Comparison of ENCODE assay signal across 21 cellular contexts in genomic region chr7:110604885-110605284, GRCh38.
"Had no signal": no experiment of that assay in that cellular context is flagged by ENCODE, and none has a peak within 500 bp of the region (broad histone marks: within the 10 kb centered on the region; RNA-seq: fewer than 3 reads in every experiment).

No MANE protein-coding gene starts in this region.

- H3K4me1 Mint-ChIP-seq: activated naive CD4-positive, alpha-beta T cell treated with anti-CD3 and anti-CD28 coated beads, Interleukin-2, amount 50 U/mL, for 24 hours; central memory CD8-positive, alpha-beta T cell; immature natural killer cell; stimulated activated memory B cell treated with anti-CD40 and anti-IgM and Interleukin-4, amounts not matched to agents 10 μg/mL and 1 μg/mL and 100 μg/mL, for 72 hours had no signal

- H3K36me3 ChIP-seq: adrenal gland, breast epithelium, left lung, neural progenitor cell, transverse colon had no signal

- ATAC-seq: left lung; naive thymus-derived CD8-positive, alpha-beta T cell; sciatic nerve; stimulated activated memory B cell treated with anti-CD40 and anti-IgM and Interleukin-4, amounts not matched to agents 10 μg/mL and 1 μg/mL and 100 μg/mL, for 72 hours had no signal

- H3K4me1 ChIP-seq: adrenal gland, breast epithelium, left lung, neural progenitor cell, transverse colon had no signal

- H3K36me3 Mint-ChIP-seq: activated naive CD4-positive, alpha-beta T cell treated with anti-CD3 and anti-CD28 coated beads, Interleukin-2, amount 50 U/mL, for 24 hours; naive thymus-derived CD8-positive, alpha-beta T cell; neural progenitor cell; stimulated activated memory B cell treated with anti-CD40 and anti-IgM and Interleukin-4, amounts not matched to agents 10 μg/mL and 1 μg/mL and 100 μg/mL, for 72 hours had no signal

- H3K4me3 ChIP-seq: adrenal gland, breast epithelium, hepatocyte, left lung, lung, neural progenitor cell, transverse colon had no signal

- H3K27ac ChIP-seq: adrenal gland, breast epithelium, hepatocyte, left lung, neural progenitor cell, transverse colon had no signal

- DNase-seq: activated CD4-positive, alpha-beta T cell treated with anti-CD3 and anti-CD28 coated beads for 1 hour; activated CD4-positive, alpha-beta T cell treated with anti-CD3 and anti-CD28 coated beads, Interleukin-2, amount 50 U/mL, for 1 hour; activated gamma-delta T cell treated with Interleukin-2 at 50 U/mL for 16 hours; activated T-cell treated with anti-CD3 and anti-CD28 coated beads, Interleukin-2, amount 50 U/mL, for 1 hour; adrenal gland; effector memory CD4-positive, alpha-beta T cell; foreskin melanocyte; immature natural killer cell; left lung; naive thymus-derived CD8-positive, alpha-beta T cell; posterior cingulate gyrus; small intestine; transverse colon had no signal

- H3K4me2 ChIP-seq: hepatocyte, neural progenitor cell had no signal

- H3K4me3 Mint-ChIP-seq: activated naive CD4-positive, alpha-beta T cell treated with anti-CD3 and anti-CD28 coated beads, Interleukin-2, amount 50 U/mL, for 24 hours; central memory CD8-positive, alpha-beta T cell; immature natural killer cell; naive thymus-derived CD8-positive, alpha-beta T cell; neural progenitor cell; stimulated activated memory B cell treated with anti-CD40 and anti-IgM and Interleukin-4, amounts not matched to agents 10 μg/mL and 1 μg/mL and 100 μg/mL, for 72 hours had no signal

- H2AFZ ChIP-seq: hepatocyte, neural progenitor cell had no signal

- H3K79me2 ChIP-seq: hepatocyte had no signal

- H3K27ac Mint-ChIP-seq: activated naive CD4-positive, alpha-beta T cell treated with anti-CD3 and anti-CD28 coated beads, Interleukin-2, amount 50 U/mL, for 24 hours; immature natural killer cell; naive thymus-derived CD8-positive, alpha-beta T cell; neural progenitor cell; stimulated activated memory B cell treated with anti-CD40 and anti-IgM and Interleukin-4, amounts not matched to agents 10 μg/mL and 1 μg/mL and 100 μg/mL, for 72 hours had no signal

- H3K27me3 Mint-ChIP-seq: activated naive CD4-positive, alpha-beta T cell treated with anti-CD3 and anti-CD28 coated beads, Interleukin-2, amount 50 U/mL, for 24 hours; central memory CD8-positive, alpha-beta T cell; naive thymus-derived CD8-positive, alpha-beta T cell; stimulated activated memory B cell treated with anti-CD40 and anti-IgM and Interleukin-4, amounts not matched to agents 10 μg/mL and 1 μg/mL and 100 μg/mL, for 72 hours had no signal

- H3K9ac ChIP-seq: neural progenitor cell had no signal

- H3K9me3 ChIP-seq: adrenal gland, breast epithelium, left lung, transverse colon had no signal

- H3K9me3 Mint-ChIP-seq: activated naive CD4-positive, alpha-beta T cell treated with anti-CD3 and anti-CD28 coated beads, Interleukin-2, amount 50 U/mL, for 24 hours; stimulated activated memory B cell treated with anti-CD40 and anti-IgM and Interleukin-4, amounts not matched to agents 10 μg/mL and 1 μg/mL and 100 μg/mL, for 72 hours had no signal

- H3K27me3 ChIP-seq: adrenal gland, breast epithelium, hepatocyte, left lung, neural progenitor cell, transverse colon had no signal
